Comparison of ENCODE assay signal across 1 cellular context in the genomic region with DNA sequence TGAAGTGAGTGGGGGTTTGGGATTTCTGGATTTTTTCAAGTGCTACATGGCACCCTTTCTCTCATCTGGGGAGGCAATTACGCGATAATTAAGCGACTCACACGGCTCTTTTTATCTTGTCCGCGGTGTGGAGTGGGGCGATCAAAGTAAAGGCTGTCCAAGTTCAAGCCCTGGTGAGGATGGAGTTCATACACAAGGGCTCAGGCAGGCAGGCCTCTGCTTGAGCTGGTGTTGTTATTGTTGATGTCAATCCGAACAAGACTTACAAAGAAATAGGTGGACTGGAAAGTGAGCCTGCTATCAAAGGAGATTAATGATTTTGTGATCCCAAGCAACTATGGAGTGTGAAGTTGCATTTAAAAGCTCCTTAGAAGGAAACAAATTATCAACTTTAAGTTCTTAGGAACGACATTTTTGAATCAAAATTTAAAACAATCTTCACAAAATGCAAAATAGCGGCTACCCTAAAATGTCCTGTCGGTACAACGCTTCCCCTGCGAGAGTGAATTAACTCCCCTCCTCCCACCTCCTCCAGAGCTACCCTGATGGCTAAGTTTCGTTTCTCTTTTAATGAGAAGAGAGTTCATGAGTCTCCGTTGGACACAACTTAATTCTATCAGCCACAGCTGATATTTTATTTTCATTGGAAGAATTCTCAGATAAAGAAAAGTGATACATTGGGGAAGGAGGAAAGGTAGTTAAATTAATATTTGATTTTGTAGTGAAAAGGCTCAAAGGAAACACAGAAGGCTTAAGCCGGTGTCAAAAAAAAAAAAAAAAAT.
TF ChIP-seq lines count a peak whose summit lies in the region.

No MANE protein-coding gene starts in this region.

TF ChIP-seq in HepG2, 621 proteins besides CTCF, POLR2A, EP300 and RAD21 (continued from another document and continues in another):
- TF ChIP-seq XRCC5 (optimal IDR thresholded peaks at IDR 0.05; ENCODE audit: low read length) (peak; percentile 1), GATAD2A (CRISPR knock-in tag; IDR thresholded peaks at IDR 0.05) (no peak), ZFP36L2 (CRISPR knock-in tag; IDR thresholded peaks at IDR 0.05) (0 out of 2 replicates have a peak, but pooled peaks have one; percentile 27), RARA (CRISPR knock-in tag; IDR thresholded peaks at IDR 0.05) (0 out of 2 replicates have a peak, but pooled peaks have one; percentile 17), ZSCAN20 (CRISPR knock-in tag; IDR thresholded peaks at IDR 0.05; ENCODE audit: borderline replicate concordance) (peak; percentile 62; the same call in 1 of the 2 replicates), CREB1 (IDR thresholded peaks at IDR 0.05) (peak; percentile 29; the same call in 1 of the 2 replicates), CREB1 (CRISPR knock-in tag; IDR thresholded peaks at IDR 0.05) (no peak), MIER2 (CRISPR knock-in tag; IDR thresholded peaks at IDR 0.05) (no peak), HES4 (CRISPR knock-in tag; IDR thresholded peaks at IDR 0.05; ENCODE audit: borderline replicate concordance) (no peak), KLF16 (CRISPR knock-in tag; IDR thresholded peaks at IDR 0.05) (peak in 1 of 2 experiments; percentile 34; a peak in 1 of 4 replicates), PPARG (CRISPR knock-in tag; conservative IDR thresholded peaks at IDR 0.05) (0 out of 2 replicates have a peak, but pooled peaks have one; percentile 8), ZNF891 (CRISPR knock-in tag; IDR thresholded peaks at IDR 0.05) (no peak), U2AF1 (optimal IDR thresholded peaks at IDR 0.05; ENCODE audit: low read depth, low read length) (peak; percentile 6), ZKSCAN8 (CRISPR knock-in tag; IDR thresholded peaks at IDR 0.05; ENCODE audit: borderline replicate concordance) (no peak), KDM1A (CRISPR knock-in tag; IDR thresholded peaks at IDR 0.05) (0 out of 2 replicates have a peak, but pooled peaks have one; percentile 48), ZNF263 (CRISPR knock-in tag; IDR thresholded peaks at IDR 0.05) (0 out of 2 replicates have a peak, but pooled peaks have one; percentile 38), NR1H2 (CRISPR knock-in tag; IDR thresholded peaks at IDR 0.05; ENCODE audit: borderline replicate concordance, low read depth) (no peak), THYN1 (CRISPR knock-in tag; IDR thresholded peaks at IDR 0.05; ENCODE audit: borderline replicate concordance, low read depth) (peak; percentile 77; the same call in 1 of the 2 replicates), MEIS1 (CRISPR knock-in tag; IDR thresholded peaks at IDR 0.05; ENCODE audit: borderline replicate concordance) (no peak), ZNF34 (CRISPR knock-in tag; IDR thresholded peaks at IDR 0.05; ENCODE audit: borderline replicate concordance) (0 out of 2 replicates have a peak, but pooled peaks have one; percentile 59), DMAP1 (CRISPR knock-in tag; IDR thresholded peaks at IDR 0.05) (no peak; the same call in 1 of the 2 replicates), KLF6 (CRISPR knock-in tag; IDR thresholded peaks at IDR 0.05) (no peak), RFX5 (IDR thresholded peaks at IDR 0.05; ENCODE audit: low read depth, low read length) (no peak), SATB2 (CRISPR knock-in tag; IDR thresholded peaks at IDR 0.05) (0 out of 2 replicates have a peak, but pooled peaks have one; percentile 39), SYNCRIP (IDR thresholded peaks at IDR 0.05; ENCODE audit: insufficient read depth, low read depth, low read length) (no peak), ZSCAN12 (CRISPR knock-in tag; IDR thresholded peaks at IDR 0.05) (no peak), NCOR1 (IDR thresholded peaks at IDR 0.05; ENCODE audit: borderline replicate concordance, low read length) (0 out of 2 replicates have a peak, but pooled peaks have one; percentile 1), ZNF564 (CRISPR knock-in tag; IDR thresholded peaks at IDR 0.05) (no peak; the same call in 1 of the 2 replicates), CHCHD3 (CRISPR knock-in tag; IDR thresholded peaks at IDR 0.05) (no peak), SALL2 (CRISPR knock-in tag; IDR thresholded peaks at IDR 0.05) (0 out of 2 replicates have a peak, but pooled peaks have one; percentile 30), MYPOP (CRISPR knock-in tag; IDR thresholded peaks at IDR 0.05) (0 out of 2 replicates have a peak, but pooled peaks have one; percentile 21)
- TF ChIP-seq, protein P1, sequence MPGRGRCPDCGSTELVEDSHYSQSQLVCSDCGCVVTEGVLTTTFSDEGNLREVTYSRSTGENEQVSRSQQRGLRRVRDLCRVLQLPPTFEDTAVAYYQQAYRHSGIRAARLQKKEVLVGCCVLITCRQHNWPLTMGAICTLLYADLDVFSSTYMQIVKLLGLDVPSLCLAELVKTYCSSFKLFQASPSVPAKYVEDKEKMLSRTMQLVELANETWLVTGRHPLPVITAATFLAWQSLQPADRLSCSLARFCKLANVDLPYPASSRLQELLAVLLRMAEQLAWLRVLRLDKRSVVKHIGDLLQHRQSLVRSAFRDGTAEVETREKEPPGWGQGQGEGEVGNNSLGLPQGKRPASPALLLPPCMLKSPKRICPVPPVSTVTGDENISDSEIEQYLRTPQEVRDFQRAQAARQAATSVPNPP (CRISPR knock-in tag; IDR thresholded peaks at IDR 0.05), result 0 out of 2 replicates have a peak, but pooled peaks have one; percentile 44
- TF ChIP-seq, protein P2, sequence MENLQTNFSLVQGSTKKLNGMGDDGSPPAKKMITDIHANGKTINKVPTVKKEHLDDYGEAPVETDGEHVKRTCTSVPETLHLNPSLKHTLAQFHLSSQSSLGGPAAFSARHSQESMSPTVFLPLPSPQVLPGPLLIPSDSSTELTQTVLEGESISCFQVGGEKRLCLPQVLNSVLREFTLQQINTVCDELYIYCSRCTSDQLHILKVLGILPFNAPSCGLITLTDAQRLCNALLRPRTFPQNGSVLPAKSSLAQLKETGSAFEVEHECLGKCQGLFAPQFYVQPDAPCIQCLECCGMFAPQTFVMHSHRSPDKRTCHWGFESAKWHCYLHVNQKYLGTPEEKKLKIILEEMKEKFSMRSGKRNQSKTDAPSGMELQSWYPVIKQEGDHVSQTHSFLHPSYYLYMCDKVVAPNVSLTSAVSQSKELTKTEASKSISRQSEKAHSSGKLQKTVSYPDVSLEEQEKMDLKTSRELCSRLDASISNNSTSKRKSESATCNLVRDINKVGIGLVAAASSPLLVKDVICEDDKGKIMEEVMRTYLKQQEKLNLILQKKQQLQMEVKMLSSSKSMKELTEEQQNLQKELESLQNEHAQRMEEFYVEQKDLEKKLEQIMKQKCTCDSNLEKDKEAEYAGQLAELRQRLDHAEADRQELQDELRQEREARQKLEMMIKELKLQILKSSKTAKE (CRISPR knock-in tag; IDR thresholded peaks at IDR 0.05; ENCODE audit: borderline replicate concordance), result no peak
- TF ChIP-seq, protein P3, sequence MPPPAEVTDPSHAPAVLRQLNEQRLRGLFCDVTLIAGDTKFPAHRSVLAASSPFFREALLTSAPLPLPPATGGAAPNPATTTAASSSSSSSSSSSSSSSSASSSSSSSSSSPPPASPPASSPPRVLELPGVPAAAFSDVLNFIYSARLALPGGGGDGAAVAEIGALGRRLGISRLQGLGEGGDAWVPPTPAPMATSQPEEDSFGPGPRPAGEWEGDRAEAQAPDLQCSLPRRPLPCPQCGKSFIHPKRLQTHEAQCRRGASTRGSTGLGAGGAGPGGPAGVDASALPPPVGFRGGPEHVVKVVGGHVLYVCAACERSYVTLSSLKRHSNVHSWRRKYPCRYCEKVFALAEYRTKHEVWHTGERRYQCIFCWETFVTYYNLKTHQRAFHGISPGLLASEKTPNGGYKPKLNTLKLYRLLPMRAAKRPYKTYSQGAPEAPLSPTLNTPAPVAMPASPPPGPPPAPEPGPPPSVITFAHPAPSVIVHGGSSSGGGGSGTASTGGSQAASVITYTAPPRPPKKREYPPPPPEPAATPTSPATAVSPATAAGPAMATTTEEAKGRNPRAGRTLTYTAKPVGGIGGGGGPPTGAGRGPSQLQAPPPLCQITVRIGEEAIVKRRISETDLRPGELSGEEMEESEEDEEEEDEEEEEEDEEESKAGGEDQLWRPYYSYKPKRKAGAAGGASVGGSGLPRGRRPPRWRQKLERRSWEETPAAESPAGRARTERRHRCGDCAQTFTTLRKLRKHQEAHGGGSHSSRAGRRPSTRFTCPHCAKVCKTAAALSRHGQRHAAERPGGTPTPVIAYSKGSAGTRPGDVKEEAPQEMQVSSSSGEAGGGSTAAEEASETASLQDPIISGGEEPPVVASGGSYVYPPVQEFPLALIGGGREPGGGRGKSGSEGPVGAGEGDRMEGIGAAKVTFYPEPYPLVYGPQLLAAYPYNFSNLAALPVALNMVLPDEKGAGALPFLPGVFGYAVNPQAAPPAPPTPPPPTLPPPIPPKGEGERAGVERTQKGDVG (CRISPR knock-in tag; IDR thresholded peaks at IDR 0.05; ENCODE audit: borderline replicate concordance), result 0 out of 2 replicates have a peak, but pooled peaks have one; percentile 8
- TF ChIP-seq, protein P4, sequence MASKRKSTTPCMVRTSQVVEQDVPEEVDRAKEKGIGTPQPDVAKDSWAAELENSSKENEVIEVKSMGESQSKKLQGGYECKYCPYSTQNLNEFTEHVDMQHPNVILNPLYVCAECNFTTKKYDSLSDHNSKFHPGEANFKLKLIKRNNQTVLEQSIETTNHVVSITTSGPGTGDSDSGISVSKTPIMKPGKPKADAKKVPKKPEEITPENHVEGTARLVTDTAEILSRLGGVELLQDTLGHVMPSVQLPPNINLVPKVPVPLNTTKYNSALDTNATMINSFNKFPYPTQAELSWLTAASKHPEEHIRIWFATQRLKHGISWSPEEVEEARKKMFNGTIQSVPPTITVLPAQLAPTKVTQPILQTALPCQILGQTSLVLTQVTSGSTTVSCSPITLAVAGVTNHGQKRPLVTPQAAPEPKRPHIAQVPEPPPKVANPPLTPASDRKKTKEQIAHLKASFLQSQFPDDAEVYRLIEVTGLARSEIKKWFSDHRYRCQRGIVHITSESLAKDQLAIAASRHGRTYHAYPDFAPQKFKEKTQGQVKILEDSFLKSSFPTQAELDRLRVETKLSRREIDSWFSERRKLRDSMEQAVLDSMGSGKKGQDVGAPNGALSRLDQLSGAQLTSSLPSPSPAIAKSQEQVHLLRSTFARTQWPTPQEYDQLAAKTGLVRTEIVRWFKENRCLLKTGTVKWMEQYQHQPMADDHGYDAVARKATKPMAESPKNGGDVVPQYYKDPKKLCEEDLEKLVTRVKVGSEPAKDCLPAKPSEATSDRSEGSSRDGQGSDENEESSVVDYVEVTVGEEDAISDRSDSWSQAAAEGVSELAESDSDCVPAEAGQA (IDR thresholded peaks at IDR 0.05; ENCODE audit: low read depth), result peak; percentile 18; the same call in 1 of the 2 replicates
- TF ChIP-seq, protein P4 (CRISPR knock-in tag; IDR thresholded peaks at IDR 0.05; ENCODE audit: borderline replicate concordance), result no peak
- TF ChIP-seq, protein P5, sequence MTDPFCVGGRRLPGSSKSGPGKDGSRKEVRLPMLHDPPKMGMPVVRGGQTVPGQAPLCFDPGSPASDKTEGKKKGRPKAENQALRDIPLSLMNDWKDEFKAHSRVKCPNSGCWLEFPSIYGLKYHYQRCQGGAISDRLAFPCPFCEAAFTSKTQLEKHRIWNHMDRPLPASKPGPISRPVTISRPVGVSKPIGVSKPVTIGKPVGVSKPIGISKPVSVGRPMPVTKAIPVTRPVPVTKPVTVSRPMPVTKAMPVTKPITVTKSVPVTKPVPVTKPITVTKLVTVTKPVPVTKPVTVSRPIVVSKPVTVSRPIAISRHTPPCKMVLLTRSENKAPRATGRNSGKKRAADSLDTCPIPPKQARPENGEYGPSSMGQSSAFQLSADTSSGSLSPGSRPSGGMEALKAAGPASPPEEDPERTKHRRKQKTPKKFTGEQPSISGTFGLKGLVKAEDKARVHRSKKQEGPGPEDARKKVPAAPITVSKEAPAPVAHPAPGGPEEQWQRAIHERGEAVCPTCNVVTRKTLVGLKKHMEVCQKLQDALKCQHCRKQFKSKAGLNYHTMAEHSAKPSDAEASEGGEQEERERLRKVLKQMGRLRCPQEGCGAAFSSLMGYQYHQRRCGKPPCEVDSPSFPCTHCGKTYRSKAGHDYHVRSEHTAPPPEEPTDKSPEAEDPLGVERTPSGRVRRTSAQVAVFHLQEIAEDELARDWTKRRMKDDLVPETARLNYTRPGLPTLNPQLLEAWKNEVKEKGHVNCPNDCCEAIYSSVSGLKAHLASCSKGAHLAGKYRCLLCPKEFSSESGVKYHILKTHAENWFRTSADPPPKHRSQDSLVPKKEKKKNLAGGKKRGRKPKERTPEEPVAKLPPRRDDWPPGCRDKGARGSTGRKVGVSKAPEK (CRISPR knock-in tag; IDR thresholded peaks at IDR 0.05; ENCODE audit: borderline replicate concordance), result no peak; the same call in 1 of the 2 replicates
- TF ChIP-seq, protein P6, sequence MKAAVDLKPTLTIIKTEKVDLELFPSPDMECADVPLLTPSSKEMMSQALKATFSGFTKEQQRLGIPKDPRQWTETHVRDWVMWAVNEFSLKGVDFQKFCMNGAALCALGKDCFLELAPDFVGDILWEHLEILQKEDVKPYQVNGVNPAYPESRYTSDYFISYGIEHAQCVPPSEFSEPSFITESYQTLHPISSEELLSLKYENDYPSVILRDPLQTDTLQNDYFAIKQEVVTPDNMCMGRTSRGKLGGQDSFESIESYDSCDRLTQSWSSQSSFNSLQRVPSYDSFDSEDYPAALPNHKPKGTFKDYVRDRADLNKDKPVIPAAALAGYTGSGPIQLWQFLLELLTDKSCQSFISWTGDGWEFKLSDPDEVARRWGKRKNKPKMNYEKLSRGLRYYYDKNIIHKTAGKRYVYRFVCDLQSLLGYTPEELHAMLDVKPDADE (CRISPR knock-in tag; IDR thresholded peaks at IDR 0.05), result 0 out of 2 replicates have a peak, but pooled peaks have one; percentile 52
